Comparison of ENCODE assay signal across 8 cellular contexts in genomic region chr20:32278199-32278643, GRCh38. TPM values are rescaled to one million over a fixed set of nuclear protein-coding genes. Genes with fewer than 3 reads are reported as not detected.
DNase-seq lines count a peak whose midpoint lies in the region; ATAC-seq, FAIRE-seq and TF ChIP-seq lines count a peak whose summit lies in the region.

No MANE protein-coding gene starts in this region.

- peaks cover 5% of the 10 kb centered on the region for H3K4me1 Mint-ChIP-seq in astrocyte (ENCODE audit: low read depth, unreplicated experiment)

- no peak for FAIRE-seq in astrocyte (lab: Jason Lieb, UNC)
- no peak for FAIRE-seq in HepG2 (lab: Jason Lieb, UNC)

- H4K20me1 ChIP-seq in Karpas-422 (ENCODE audit: insufficient read depth, low read depth, low read length) (peaks cover 5% of the 10 kb centered on the region; the same call in 1 of the 2 replicates), astrocyte (ENCODE audit: insufficient read depth, low read length) (peaks cover 19% of the 10 kb centered on the region), HepG2 (ENCODE audit: insufficient read depth, low read length) (no peaks in the 10 kb centered on the region)

- H3K9ac ChIP-seq in ES-I3 (ENCODE audit: low read depth, low read length) (peak overlapping the region; percentile 58; the same call in 1 of the 2 replicates), Karpas-422 (ENCODE audit: low read length) (peak overlapping the region; percentile 95), astrocyte (ENCODE audit: low read length) (peak overlapping the region; percentile 96), HepG2 (ENCODE audit: insufficient read depth, low read depth, low read length) (peak overlapping the region; percentile 82)

- DNase-seq in Karpas-422: peak; percentile 84
- no peak for DNase-seq in astrocyte (ENCODE audit: low read depth)
- DNase-seq in HepG2 (ENCODE audit: low spot score): no peak
- no peak for DNase-seq in thoracic aorta (ENCODE audit: low spot score)
- DNase-seq in NCI-H1048 (lab: John Stamatoyannopoulos, UW): no peak
- DNase-seq in NCI-H2196 (lab: John Stamatoyannopoulos, UW; ENCODE audit: unreplicated experiment): no peak

- no peaks in the 10 kb centered on the region for H3K27me3 Mint-ChIP-seq in astrocyte (ENCODE audit: low read depth, unreplicated experiment)

- peaks cover 54% of the 10 kb centered on the region for H3K79me2 ChIP-seq in Karpas-422 (ENCODE audit: low read length)
- H3K79me2 ChIP-seq in astrocyte (ENCODE audit: insufficient read depth, low read length): peaks cover 47% of the 10 kb centered on the region
- peaks cover 18% of the 10 kb centered on the region for H3K79me2 ChIP-seq in HepG2 (ENCODE audit: insufficient read depth, low read length)

- TF ChIP-seq EP300 in HepG2 (IDR thresholded peaks at IDR 0.05; ENCODE audit: low read depth in 2 of 2, low read length in 2 of 2): no peak
- no peak for TF ChIP-seq EP300 in HepG2 (CRISPR knock-in tag; IDR thresholded peaks at IDR 0.05; ENCODE audit: borderline replicate concordance)

- H3K27me3 ChIP-seq in Karpas-422 (ENCODE audit: low read length): no peaks in the 10 kb centered on the region
- H3K27me3 ChIP-seq in astrocyte (ENCODE audit: insufficient read depth, low read length): no peaks in the 10 kb centered on the region
- no peaks in the 10 kb centered on the region; a peak in 1 of 5 replicates for H3K27me3 ChIP-seq in HepG2 (ENCODE audit: control insufficient read depth in 1 of 2, insufficient read depth in 2 of 2, low read length in 2 of 2)
- H3K27me3 ChIP-seq in thoracic aorta (replicated peaks; ENCODE audit: insufficient read depth): no peaks in the 10 kb centered on the region

- intact Hi-C loops in HepG2 (cut with micrococcal nuclease; ENCODE audit: unreplicated experiment): loop anchor here (5.0 kb wide), 1 partner anchor 79 kb away; the partner anchor contains the start of gene ASXL1

- H3K9me3 Mint-ChIP-seq in astrocyte (ENCODE audit: unreplicated experiment): no peaks in the 10 kb centered on the region

- ATAC-seq in GM21529 (IDR thresholded peaks at IDR 0.05; ENCODE audit: unreplicated experiment) (peak; percentile 59), HepG2 (peak; percentile 6; the same call in 2 of the 3 replicates), thoracic aorta (ENCODE audit: insufficient number of reproducible peaks, low FRiP score, low read depth) (no peak)

- BruUV-seq in HepG2 (replicated peaks; lab: Mats Ljungman, UMichigan): TSS peak; percentile 45

- in situ Hi-C loops in HepG2 (cut with HindIII; ENCODE audit: extremely low pct_ligation_motif_present, low pct_unique_long_range_greater_than_20kb): no loop called here

- H3K36me3 Mint-ChIP-seq in astrocyte (ENCODE audit: low read depth, unreplicated experiment): no peaks in the 10 kb centered on the region

- H3K4me1 ChIP-seq in ES-I3 (ENCODE audit: insufficient read depth, low read length) (0 out of 2 replicates have a peak, but pooled peaks cover 4% of the 10 kb centered on the region), Karpas-422 (ENCODE audit: low read length) (peaks cover 52% of the 10 kb centered on the region), astrocyte (ENCODE audit: insufficient read depth, low read length) (peaks cover 7% of the 10 kb centered on the region), HepG2 (ENCODE audit: insufficient read depth, low read length) (peaks cover 44% of the 10 kb centered on the region), thoracic aorta (ENCODE audit: control insufficient read depth in 1 of 2, low read depth in 2 of 2) (peaks cover 5 to 24% of the 10 kb centered on the region in 2 donors)

- 34% methylated on average over 4 of the region's 4 CpGs for WGBS in HepG2 (ENCODE audit: low lambda C conversion rate)

- H3K9me3 ChIP-seq in ES-I3 (ENCODE audit: control insufficient read depth, insufficient read depth, low read length) (no peaks in the 10 kb centered on the region), Karpas-422 (ENCODE audit: low read length) (no peaks in the 10 kb centered on the region), astrocyte (ENCODE audit: insufficient read depth, low read depth, low read length) (no peaks in the 10 kb centered on the region), HepG2 (ENCODE audit: low read length) (no peaks in the 10 kb centered on the region), thoracic aorta (no peaks in the 10 kb centered on the region)

- H3K9me2 ChIP-seq in Karpas-422 (replicated peaks; ENCODE audit: insufficient read depth, low read length): no peaks in the 10 kb centered on the region

- H2AFZ ChIP-seq in Karpas-422 (ENCODE audit: low read length) (no peak overlapping the region), astrocyte (ENCODE audit: low read depth, low read length) (peak overlapping the region; percentile 82), HepG2 (ENCODE audit: low read length) (no peak overlapping the region)

- CTCF ChIA-PET in HepG2 (lab: Yijun Ruan, JAX; ENCODE audit: low intra/inter-chr PET ratio, low total read pairs): no interaction called here

- TF ChIP-seq CTCF in astrocyte (IDR thresholded peaks at IDR 0.05; ENCODE audit: insufficient read depth, low read depth, low read length): no peak
- TF ChIP-seq CTCF in HepG2 (CRISPR knock-in tag; IDR thresholded peaks at IDR 0.05): no peak
- TF ChIP-seq CTCF in thoracic aorta (IDR thresholded peaks at IDR 0.05): no peak

- H3K4me2 ChIP-seq in Karpas-422 (ENCODE audit: low read depth, low read length, poor library complexity, severe bottlenecking): peak overlapping the region; percentile 82
- H3K4me2 ChIP-seq in astrocyte (ENCODE audit: low read length): peak overlapping the region; percentile 99
- peak overlapping the region; percentile 96 for H3K4me2 ChIP-seq in HepG2 (ENCODE audit: low read depth, low read length)

- TF ChIP-seq RAD21 in HepG2 (CRISPR knock-in tag; IDR thresholded peaks at IDR 0.05): no peak

- peak overlapping the region; percentile 93 for H3K4me3 Mint-ChIP-seq in astrocyte (ENCODE audit: unreplicated experiment)

- POLR2A ChIA-PET in HepG2 (lab: Yijun Ruan, JAX): interaction anchor here (5.8 kb wide), 1 partner anchor 11 kb away, joined by 52 read pairs; no protein-coding TSS in a partner anchor

- no peaks in the 10 kb centered on the region for H3K36me3 ChIP-seq in ES-I3 (ENCODE audit: insufficient read depth, low read length)
- 0 out of 2 replicates have a peak, but pooled peaks cover 7% of the 10 kb centered on the region for H3K36me3 ChIP-seq in Karpas-422 (ENCODE audit: insufficient read depth, low read length)
- no peaks in the 10 kb centered on the region for H3K36me3 ChIP-seq in astrocyte (ENCODE audit: insufficient read depth, low read length)
- peaks cover 7 to 11% of the 10 kb centered on the region in 2 experiments; a peak in 4 of 5 replicates for H3K36me3 ChIP-seq in HepG2 (replicated peaks in 1 of 2; ENCODE audit: control insufficient read depth in 1 of 2, insufficient read depth in 2 of 2, low read length in 2 of 2)
- no peaks in the 10 kb centered on the region for H3K36me3 ChIP-seq in thoracic aorta

- H3K27ac ChIP-seq in Karpas-422 (ENCODE audit: low read length) (peak overlapping the region; percentile 81), astrocyte (ENCODE audit: low read depth, low read length) (peak overlapping the region; percentile 56), HepG2 (ENCODE audit: extremely low read length, insufficient read depth, low read length) (peak overlapping the region; percentile 49), thoracic aorta (peak overlapping the region; percentile 55 to 62)

- TF ChIP-seq POLR2A in HepG2 (IDR thresholded peaks at IDR 0.05; ENCODE audit: insufficient read depth in 1 of 2, low read depth in 2 of 2, low read length in 2 of 2): no peak

- peak overlapping the region; percentile 94 for H3K4me3 ChIP-seq in Karpas-422 (ENCODE audit: low read length)
- peak overlapping the region; percentile 87 for H3K4me3 ChIP-seq in astrocyte (ENCODE audit: insufficient read depth, low read depth, low read length)
- peak overlapping the region; percentile 99 to 100 (median 99) for H3K4me3 ChIP-seq in HepG2 (replicated peaks in 1 of 3; ENCODE audit: insufficient read depth in 1 of 3, low read depth in 2 of 3, low read length in 3 of 3)
- peak overlapping the region; percentile 78 for H3K4me3 ChIP-seq in thoracic aorta

- peak overlapping the region; percentile 58 for H3K27ac Mint-ChIP-seq in astrocyte (ENCODE audit: unreplicated experiment)

TF ChIP-seq in HepG2, 621 proteins besides CTCF, POLR2A, EP300 and RAD21 (continues in another document):
- TF ChIP-seq RBM39 (IDR thresholded peaks at IDR 0.05; ENCODE audit: low read depth, low read length, poor library complexity, severe bottlenecking) (no peak), ZNF430 (CRISPR knock-in tag; IDR thresholded peaks at IDR 0.05) (0 out of 2 replicates have a peak, but pooled peaks have one; percentile 6), CENPT (CRISPR knock-in tag; IDR thresholded peaks at IDR 0.05; ENCODE audit: low read depth) (no peak), ZNF292 (CRISPR knock-in tag; IDR thresholded peaks at IDR 0.05; ENCODE audit: borderline replicate concordance, low read depth) (no peak; the same call in 1 of the 2 replicates)

RNA-seq across cellular contexts. Expression of gene KIF3B, which starts 0.8 kb away (rescaled TPM):
- total RNA-seq in Karpas-422 (2014; rRNA removed; shearing (Covaris generic); ENCODE audit: low replicate concordance): 15.7 and 17.9 TPM in 2 replicates
- 27.9 and 28.5 TPM in 2 replicates for total RNA-seq in astrocyte
- total RNA-seq in HepG2 (2016; rRNA removed; fragmentation: Illumina TruSeq; extraction: Trizol): 28.8 and 36.4 TPM in 2 replicates
- total RNA-seq in HepG2 (2016; cell fraction: cytosol; rRNA removed; fragmentation: Illumina TruSeq; extraction: Trizol; ENCODE audit: low read depth): 3.9 and 4.3 TPM in 2 replicates
- total RNA-seq in HepG2 (2016; cell fraction: insoluble cytoplasmic fraction; rRNA removed; fragmentation: Illumina TruSeq; extraction: Trizol): 28.4 and 33.3 TPM in 2 replicates
- 16.8 and 18.5 TPM in 2 replicates for total RNA-seq in HepG2 (2016; cell fraction: membrane; rRNA removed; fragmentation: Illumina TruSeq; extraction: Trizol)
- total RNA-seq in HepG2 (2016; cell fraction: nucleus; rRNA removed; fragmentation: Illumina TruSeq; extraction: Trizol): 18.0 and 21.3 TPM in 2 replicates
- 20.2 and 23.6 TPM in 2 replicates for polyA plus RNA-seq in HepG2 (2011; rRNA removed)
- polyA plus RNA-seq in HepG2 (2011; cell fraction: cytosol; rRNA removed): 18.0 and 24.2 TPM in 2 replicates
- 7.7 and 10.1 TPM in 2 replicates for polyA plus RNA-seq in HepG2 (2011; cell fraction: nucleus; rRNA removed)
- polyA plus RNA-seq in HepG2 (2012): 17.4 and 18.3 TPM in 2 replicates
- 1.1 and 1.5 TPM in 2 replicates for polyA plus RNA-seq in HepG2 (2016; cell fraction: cytosol; fragmentation: Illumina TruSeq; extraction: Trizol; ENCODE audit: low read depth)
- 28.7 and 29.5 TPM in 2 replicates for polyA plus RNA-seq in HepG2 (2016; cell fraction: insoluble cytoplasmic fraction; fragmentation: Illumina TruSeq; extraction: Trizol; ENCODE audit: low read depth)
- 7.8 and 8.4 TPM in 2 replicates for polyA plus RNA-seq in HepG2 (2016; cell fraction: membrane; fragmentation: Illumina TruSeq; extraction: Trizol; ENCODE audit: low read depth)
- 21.9 and 25.1 TPM in 2 replicates for polyA plus RNA-seq in HepG2 (2016; cell fraction: nucleus; fragmentation: Illumina TruSeq; extraction: Trizol; ENCODE audit: insufficient read depth, low read depth)
- 27.4 and 31.9 TPM in 2 replicates for polyA minus RNA-seq in HepG2 (2011; rRNA and poly(A)+ RNA removed; ENCODE audit: low replicate concordance)
- polyA minus RNA-seq in HepG2 (2011; cell fraction: cytosol; rRNA and poly(A)+ RNA removed): 17.6 and 21.7 TPM in 2 replicates
- polyA minus RNA-seq in HepG2 (2011; cell fraction: nucleus; rRNA and poly(A)+ RNA removed): 11.7 and 17.7 TPM in 2 replicates
- total RNA-seq in thoracic aorta: 10 to 100 TPM; 20.7 to 30.7 TPM
